Comparison of ENCODE assay signal across 18 cellular contexts in the genomic region with DNA sequence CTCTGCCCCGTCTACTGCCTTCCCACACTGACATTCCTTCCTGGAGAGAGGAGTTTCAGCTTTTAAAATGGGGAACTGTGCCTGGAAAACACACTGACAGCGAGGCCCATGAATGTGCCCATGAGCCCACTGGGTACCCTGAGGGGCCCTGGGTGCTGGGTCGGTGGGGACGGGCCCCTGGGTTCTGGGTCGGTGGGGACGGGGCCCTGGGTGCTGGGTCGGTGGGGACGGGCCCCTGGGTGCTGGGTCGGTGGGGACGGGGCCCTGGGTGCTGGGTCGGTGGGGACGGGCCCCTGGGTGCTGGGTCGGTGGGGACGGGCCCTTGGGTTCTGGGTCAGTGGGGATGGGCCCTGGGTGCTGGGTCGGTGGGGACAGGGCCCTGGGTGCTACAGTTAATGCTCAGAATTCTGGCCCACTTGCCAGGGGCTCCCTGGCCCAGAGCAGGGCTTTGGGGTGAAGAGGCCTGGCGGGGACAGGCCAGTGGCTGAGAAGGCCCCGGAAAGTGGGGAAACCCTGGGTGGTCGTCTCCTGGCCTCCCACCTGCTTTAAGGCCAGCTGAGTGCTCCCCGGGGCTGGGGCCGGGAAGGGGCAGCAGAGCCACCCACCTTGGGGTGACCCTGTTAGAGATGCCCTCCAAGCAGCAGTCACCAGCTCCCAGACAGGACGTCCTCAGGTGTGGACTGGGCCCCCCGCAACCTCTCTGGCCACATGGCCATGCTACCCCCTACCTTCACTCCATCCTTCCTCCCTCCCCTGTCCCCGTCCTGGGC. TPM values are rescaled to one million over a fixed set of nuclear protein-coding genes. Genes with fewer than 3 reads are reported as not detected.
DNase-seq lines count a peak whose midpoint lies in the region; ATAC-seq and TF ChIP-seq lines count a peak whose summit lies in the region.
"Had no signal": no experiment of that assay in that cellular context is flagged by ENCODE, and none has a peak within 500 bp of the region (broad histone marks: within the 10 kb centered on the region; RNA-seq: fewer than 3 reads in every experiment).

No MANE protein-coding gene starts in this region.

- POLR2A ChIA-PET in BJ (lab: Charles Lee): interaction anchor here (0.7 kb wide), 1 partner anchor 33 kb away, joined by 3 read pairs; no protein-coding TSS in a partner anchor
- POLR2A ChIA-PET in PC-3 (lab: Charles Lee; ENCODE audit: unreplicated experiment): no interaction called here

- intact Hi-C loops in PC-3 (cut with micrococcal nuclease): no loop called here

- H2AFZ ChIP-seq in PC-3 (ENCODE audit: low read length): no peak overlapping the region

- no peak overlapping the region for H3K27ac ChIP-seq in PC-3 (ENCODE audit: low read length)

- ATAC-seq in PC-3: no peak
- ATAC-seq: K562; stimulated activated naive CD8-positive, alpha-beta T cell treated with anti-CD3 and anti-CD28 coated beads, Interleukin-15, Interleukin-2, amounts not matched to agents 100 U/mL and 50 U/mL, for 24 hours had no signal

- no peaks in the 10 kb centered on the region for H3K9me3 ChIP-seq in PC-3 (ENCODE audit: low read length)
- H3K9me3 ChIP-seq: ovary, spleen had no signal

- no peak overlapping the region for H3K9ac ChIP-seq in PC-3 (ENCODE audit: low read length)

- no TSS peak for BruUV-seq in PC-3 (replicated peaks; lab: Mats Ljungman, UMichigan)

- TF ChIP-seq CTCF in BJ (IDR thresholded peaks at IDR 0.05; ENCODE audit: insufficient read depth, low read depth, low read length) (no peak), PC-3 (conservative IDR thresholded peaks at IDR 0.05; ENCODE audit: low read depth, low read length) (no peak), fibroblast of mammary gland (conservative IDR thresholded peaks at IDR 0.05; ENCODE audit: control insufficient read depth, insufficient read depth, low read depth, low read length) (no peak), retinal pigment epithelial cell (conservative IDR thresholded peaks at IDR 0.05; ENCODE audit: low read depth, low read length) (no peak)

- H3K4me3 ChIP-seq in BJ (ENCODE audit: low read depth, low read length) (peak overlapping the region; percentile 88), PC-3 (ENCODE audit: low read length) (no peak overlapping the region), fibroblast of mammary gland (ENCODE audit: control insufficient read depth, low read depth, low read length) (peak overlapping the region; percentile 77), retinal pigment epithelial cell (ENCODE audit: low read length) (peak overlapping the region; percentile 71)

- peak overlapping the region; percentile 99; the same call in 1 of the 2 replicates for H3K4me2 ChIP-seq in PC-3 (ENCODE audit: low read length)

- H3K36me3 ChIP-seq in BJ (ENCODE audit: control insufficient read depth, insufficient read depth, low read length): peaks cover 11% of the 10 kb centered on the region
- no peaks in the 10 kb centered on the region for H3K36me3 ChIP-seq in PC-3 (ENCODE audit: low read depth, low read length)
- H3K36me3 ChIP-seq: ovary, spleen had no signal

- H3K4me1 ChIP-seq in PC-3 (ENCODE audit: insufficient read depth, low read length): peaks cover 8% of the 10 kb centered on the region

- CTCF ChIA-PET in BJ (lab: Yijun Ruan, JAX): interaction anchor here (0.9 to 10.8 kb wide), 5 partner anchors 9 to 109 kb away, joined by 3 to 93 read pairs (median 9); a partner anchor contains a TSS
- CTCF ChIA-PET in PC-3 (lab: Charles Lee): no interaction called here

- DNase-seq in BJ (ENCODE audit: low read depth) (no peak), PC-3 (no peak), fibroblast of mammary gland (ENCODE audit: low read depth) (no peak), retinal pigment epithelial cell (ENCODE audit: low read depth) (no peak), SK-N-DZ (ENCODE audit: low spot score) (no peak), Ammon's horn (ENCODE audit: low spot score) (no peak), cerebellar cortex (ENCODE audit: low spot score) (no peak), midbrain (lab: John Stamatoyannopoulos, UW) (no peak)
- DNase-seq: activated CD4-positive, alpha-beta T cell treated with anti-CD3 and anti-CD28 coated beads for 48 hours; activated naive CD4-positive, alpha-beta T cell treated with Interleukin-2 at 50 U/mL for 16 hours; CD4-positive, CD25-positive, alpha-beta regulatory T cell; mesendoderm; NCI-H1417 treated with DMSO at 0.1 percent for 48 hours; spleen; stimulated activated naive CD8-positive, alpha-beta T cell treated with anti-CD3 and anti-CD28 coated beads, Interleukin-15, Interleukin-2, amounts not matched to agents 100 U/mL and 50 U/mL, for 24 hours; T-helper 9 cell had no signal

- H3K27me3 ChIP-seq in BJ (ENCODE audit: control insufficient read depth, insufficient read depth, low read length): no peaks in the 10 kb centered on the region
- H3K27me3 ChIP-seq in PC-3 (ENCODE audit: low read length): no peaks in the 10 kb centered on the region
- H3K27me3 ChIP-seq: ovary had no signal

- H4K20me1 ChIP-seq in PC-3 (ENCODE audit: low read length): peaks cover 4% of the 10 kb centered on the region; the same call in 1 of the 2 replicates

- no peaks in the 10 kb centered on the region for H3F3A ChIP-seq in PC-3 (ENCODE audit: low read length, unreplicated experiment)

- peaks cover 30% of the 10 kb centered on the region for H3K79me2 ChIP-seq in PC-3 (ENCODE audit: low read length)

- H3K9me2 ChIP-seq in PC-3 (replicated peaks; ENCODE audit: low read length): no peaks in the 10 kb centered on the region

RNA-seq across cellular contexts. Expression of a gene that starts 2.5 kb away (rescaled TPM):
- polyA plus RNA-seq in BJ (2011; rRNA removed): 19.2 and 33.1 TPM in 2 replicates
- 19.1 and 25.6 TPM in 2 replicates for polyA minus RNA-seq in BJ (2011; rRNA and poly(A)+ RNA removed)
- total RNA-seq in PC-3 (2014; rRNA removed): 26.9 and 27.8 TPM in 2 replicates
- 32.3 and 50.0 TPM in 2 replicates for polyA plus RNA-seq in SK-N-DZ (2014; cell fraction: cytosol; rRNA removed)
- 93.4 and 93.5 TPM in 2 replicates for polyA plus RNA-seq in SK-N-DZ (2014; cell fraction: nucleus; rRNA removed)

RNA-seq across cellular contexts. Expression of a gene that starts 25.9 kb away (rescaled TPM):
- not detected in 2 replicates for polyA plus RNA-seq in BJ (2011; rRNA removed)
- polyA minus RNA-seq in BJ (2011; rRNA and poly(A)+ RNA removed): not detected in 2 replicates
- 0.04 TPM in 1 of 2 replicates, not detected in the other for total RNA-seq in PC-3 (2014; rRNA removed)
- polyA plus RNA-seq in SK-N-DZ (2014; cell fraction: cytosol; rRNA removed): 0.06 TPM in 1 of 2 replicates, not detected in the other
- polyA plus RNA-seq in SK-N-DZ (2014; cell fraction: nucleus; rRNA removed): 0.09 and 0.35 TPM in 2 replicates
- total RNA-seq: CD4-positive, CD25-positive, alpha-beta regulatory T cell; K562 had no signal
- polyA plus RNA-seq: CD4-positive, CD25-positive, alpha-beta regulatory T cell; K562 had no signal

RNA-seq across cellular contexts. Expression of a gene that starts 33.7 kb away (rescaled TPM):
- polyA plus RNA-seq in BJ (2011; rRNA removed): 7.2 and 8.5 TPM in 2 replicates
- 1.2 and 2.3 TPM in 2 replicates for polyA minus RNA-seq in BJ (2011; rRNA and poly(A)+ RNA removed)
- total RNA-seq in PC-3 (2014; rRNA removed): 51.4 and 64.9 TPM in 2 replicates
- polyA plus RNA-seq in SK-N-DZ (2014; cell fraction: cytosol; rRNA removed): 39.9 and 53.5 TPM in 2 replicates
- 53.5 and 73.3 TPM in 2 replicates for polyA plus RNA-seq in SK-N-DZ (2014; cell fraction: nucleus; rRNA removed)

RNA-seq across cellular contexts. Expression of a gene that starts 43.6 kb away (rescaled TPM):
- 12.9 and 21.3 TPM in 2 replicates for polyA plus RNA-seq in BJ (2011; rRNA removed)
- polyA minus RNA-seq in BJ (2011; rRNA and poly(A)+ RNA removed): 12.0 and 14.5 TPM in 2 replicates
- total RNA-seq in PC-3 (2014; rRNA removed): 0.52 and 1.1 TPM in 2 replicates
- 23.8 and 38.6 TPM in 2 replicates for polyA plus RNA-seq in SK-N-DZ (2014; cell fraction: cytosol; rRNA removed)
- 257 and 268 TPM in 2 replicates for polyA plus RNA-seq in SK-N-DZ (2014; cell fraction: nucleus; rRNA removed)
